Comparison of ENCODE assay signal across 18 cellular contexts in genomic region chr1:66346057-66346795, GRCh38.
DNase-seq lines count a peak whose midpoint lies in the region; ATAC-seq, FAIRE-seq and TF ChIP-seq lines count a peak whose summit lies in the region.
"Had no signal": no experiment of that assay in that cellular context is flagged by ENCODE, and none has a peak within 500 bp of the region (broad histone marks: within the 10 kb centered on the region; RNA-seq: fewer than 3 reads in every experiment).

No MANE protein-coding gene starts in this region.

- 0 out of 2 replicates have a peak, but pooled peaks have one; percentile 1 for TF ChIP-seq POLR2A in GM12891 (IDR thresholded peaks at IDR 0.05; ENCODE audit: low read depth, low read length)
- TF ChIP-seq POLR2A in stomach (IDR thresholded peaks at IDR 0.05), result no peak

- H3K4me3 ChIP-seq in CD4-positive, CD25-positive, alpha-beta regulatory T cell (ENCODE audit: low read depth, low read length), result peak overlapping the region; percentile 78
- H3K4me3 ChIP-seq in stomach, result no peak overlapping the region
- H3K4me3 ChIP-seq: hepatocyte, right atrium auricular region had no signal

- no peaks in the 10 kb centered on the region for H3K9me3 ChIP-seq in CD4-positive, CD25-positive, alpha-beta regulatory T cell (ENCODE audit: control insufficient read depth in 2 of 2, low read length in 2 of 2)
- no peaks in the 10 kb centered on the region for H3K9me3 ChIP-seq in stomach
- H3K9me3 ChIP-seq: right atrium auricular region had no signal

- FAIRE-seq in GM12891 (lab: Jason Lieb, UNC), result peak; percentile 78

- ATAC-seq in CD4-positive, CD25-positive, alpha-beta regulatory T cell (ENCODE audit: low read depth in 2 of 2), result no peak
- ATAC-seq: left colon had no signal

- intact Hi-C loops in stomach (cut with DNase I; ENCODE audit: low total_unique reads), result no loop called here

- peak overlapping the region; percentile 62 to 92 (median 81) for H3K27ac Mint-ChIP-seq in CD4-positive, CD25-positive, alpha-beta regulatory T cell
- peak overlapping the region; percentile 55 for H3K27ac Mint-ChIP-seq in activated CD4-positive, alpha-beta memory T cell treated with anti-CD3 and anti-CD28 coated beads, Interleukin-2, amount 10 ng/mL, durations not matched to agents 7 days and 5 days

- H3K4me1 ChIP-seq in CD4-positive, CD25-positive, alpha-beta regulatory T cell (ENCODE audit: control insufficient read depth, insufficient read depth, low read length, poor library complexity, severe bottlenecking), result peaks cover 100% of the 10 kb centered on the region
- H3K4me1 ChIP-seq in stomach, result peaks cover 0 to 43% (median 18%) of the 10 kb centered on the region in 4 donors

- DNase-seq in CD4-positive, CD25-positive, alpha-beta regulatory T cell, result no peak
- DNase-seq in GM12891 (ENCODE audit: insufficient read length, low spot score) (no peak), kidney tubule cell (ENCODE audit: low spot score) (peak; percentile 13), NCI-H524 (lab: John Stamatoyannopoulos, UW) (no peak), NCI-H2227 (lab: John Stamatoyannopoulos, UW; ENCODE audit: unreplicated experiment) (no peak), stomach (no peak)
- DNase-seq in activated CD4-positive, alpha-beta memory T cell treated with anti-CD3 and anti-CD28 coated beads, Interleukin-2, amount 10 ng/mL, durations not matched to agents 7 days and 5 days, result no peak
- DNase-seq in stimulated activated CD4-positive, alpha-beta T cell treated with anti-CD3 and anti-CD28 coated beads, Interleukin-4, amount 100 ng/mL, for 1 hour, result no peak
- DNase-seq: activated CD4-positive, alpha-beta T cell treated with anti-CD3 and anti-CD28 coated beads for 1 hour; left colon; NCI-H1417; NCI-H345; stimulated activated CD4-positive, alpha-beta T cell treated with anti-CD3 and anti-CD28 coated beads, Interleukin-4, amount 100 ng/mL, for 24 hours; SW 1271 had no signal

- H3K4me3 Mint-ChIP-seq in CD4-positive, CD25-positive, alpha-beta regulatory T cell, result peak overlapping the region; percentile 60 to 85 (median 68)
- H3K4me3 Mint-ChIP-seq in activated CD4-positive, alpha-beta memory T cell treated with anti-CD3 and anti-CD28 coated beads, Interleukin-2, amount 10 ng/mL, durations not matched to agents 7 days and 5 days, result peak overlapping the region; percentile 31

- peak overlapping the region; percentile 86 for H3K27ac ChIP-seq in CD4-positive, CD25-positive, alpha-beta regulatory T cell (ENCODE audit: insufficient read depth, low read length, poor library complexity, severe bottlenecking)
- no peak overlapping the region for H3K27ac ChIP-seq in stomach
- H3K27ac ChIP-seq: C4-2B, hepatocyte, KMS-11 had no signal

- CTCF ChIA-PET in activated CD4-positive, alpha-beta memory T cell treated with anti-CD3 and anti-CD28 coated beads, Interleukin-2, amount 10 ng/mL, durations not matched to agents 7 days and 5 days (lab: Charles Lee), result interaction anchor here (0.8 to 4.1 kb wide), 5 partner anchors 10 to 72 kb away, joined by 3 to 11 read pairs (median 4); no protein-coding TSS in a partner anchor

- peaks cover 9% of the 10 kb centered on the region for H3K36me3 Mint-ChIP-seq in CD4-positive, CD25-positive, alpha-beta regulatory T cell
- peaks cover 45% of the 10 kb centered on the region for H3K36me3 Mint-ChIP-seq in activated CD4-positive, alpha-beta memory T cell treated with anti-CD3 and anti-CD28 coated beads, Interleukin-2, amount 10 ng/mL, durations not matched to agents 7 days and 5 days (ENCODE audit: low read depth)

- H3K4me1 Mint-ChIP-seq in CD4-positive, CD25-positive, alpha-beta regulatory T cell, result peaks cover 58 to 92% (median 86%) of the 10 kb centered on the region in 4 donors
- H3K4me1 Mint-ChIP-seq in activated CD4-positive, alpha-beta memory T cell treated with anti-CD3 and anti-CD28 coated beads, Interleukin-2, amount 10 ng/mL, durations not matched to agents 7 days and 5 days, result peaks cover 91% of the 10 kb centered on the region

- WGBS in stomach, 5 donors, result 70 to 90% (median 85%) methylated on average over 2 of the region's 2 CpGs

- no peaks in the 10 kb centered on the region for H3K27me3 Mint-ChIP-seq in CD4-positive, CD25-positive, alpha-beta regulatory T cell
- no peaks in the 10 kb centered on the region for H3K27me3 Mint-ChIP-seq in activated CD4-positive, alpha-beta memory T cell treated with anti-CD3 and anti-CD28 coated beads, Interleukin-2, amount 10 ng/mL, durations not matched to agents 7 days and 5 days

- POLR2A ChIA-PET in activated CD4-positive, alpha-beta memory T cell treated with anti-CD3 and anti-CD28 coated beads, Interleukin-2, amount 10 ng/mL, durations not matched to agents 7 days and 5 days (lab: Charles Lee), result interaction anchor here (0.6 to 13.6 kb wide), 9 partner anchors 11 to 100 kb away, joined by 3 to 255 read pairs (median 6); no protein-coding TSS in a partner anchor

- TF ChIP-seq EP300 in stomach (IDR thresholded peaks at IDR 0.05), result no peak

- no peak for TF ChIP-seq CTCF in stomach (IDR thresholded peaks at IDR 0.05)

- peaks cover 7% of the 10 kb centered on the region for H3K36me3 ChIP-seq in CD4-positive, CD25-positive, alpha-beta regulatory T cell (ENCODE audit: control insufficient read depth, insufficient read depth, low read length)
- H3K36me3 ChIP-seq in stomach, result no peaks in the 10 kb centered on the region
- H3K36me3 ChIP-seq: right atrium auricular region had no signal

- no peaks in the 10 kb centered on the region for H3K9me3 Mint-ChIP-seq in CD4-positive, CD25-positive, alpha-beta regulatory T cell
- H3K9me3 Mint-ChIP-seq in activated CD4-positive, alpha-beta memory T cell treated with anti-CD3 and anti-CD28 coated beads, Interleukin-2, amount 10 ng/mL, durations not matched to agents 7 days and 5 days, result no peaks in the 10 kb centered on the region

- H3K27me3 ChIP-seq in CD4-positive, CD25-positive, alpha-beta regulatory T cell (ENCODE audit: control insufficient read depth, insufficient read depth, low read length), result no peaks in the 10 kb centered on the region
- H3K27me3 ChIP-seq in stomach, result no peaks in the 10 kb centered on the region
- H3K27me3 ChIP-seq: hepatocyte, right atrium auricular region had no signal

TF ChIP-seq in GM12891, 5 proteins besides CTCF, POLR2A, EP300 and RAD21:
- TF ChIP-seq PAX5 (IDR thresholded peaks at IDR 0.05; ENCODE audit: insufficient read depth, low read length, severe bottlenecking), result no peak
- TF ChIP-seq SPI1 (IDR thresholded peaks at IDR 0.05; ENCODE audit: low read depth, low read length), result no peak
- TF ChIP-seq POLR2AphosphoS5 (IDR thresholded peaks at IDR 0.05; ENCODE audit: low read depth, low read length), result no peak
- no peak for TF ChIP-seq TAF1 (IDR thresholded peaks at IDR 0.05; ENCODE audit: low read depth, low read length)
- TF ChIP-seq POU2F2 (IDR thresholded peaks at IDR 0.05; ENCODE audit: low read depth, low read length), result no peak
